17 cellular contexts compared by ENCODE assay signal in the genomic region with DNA sequence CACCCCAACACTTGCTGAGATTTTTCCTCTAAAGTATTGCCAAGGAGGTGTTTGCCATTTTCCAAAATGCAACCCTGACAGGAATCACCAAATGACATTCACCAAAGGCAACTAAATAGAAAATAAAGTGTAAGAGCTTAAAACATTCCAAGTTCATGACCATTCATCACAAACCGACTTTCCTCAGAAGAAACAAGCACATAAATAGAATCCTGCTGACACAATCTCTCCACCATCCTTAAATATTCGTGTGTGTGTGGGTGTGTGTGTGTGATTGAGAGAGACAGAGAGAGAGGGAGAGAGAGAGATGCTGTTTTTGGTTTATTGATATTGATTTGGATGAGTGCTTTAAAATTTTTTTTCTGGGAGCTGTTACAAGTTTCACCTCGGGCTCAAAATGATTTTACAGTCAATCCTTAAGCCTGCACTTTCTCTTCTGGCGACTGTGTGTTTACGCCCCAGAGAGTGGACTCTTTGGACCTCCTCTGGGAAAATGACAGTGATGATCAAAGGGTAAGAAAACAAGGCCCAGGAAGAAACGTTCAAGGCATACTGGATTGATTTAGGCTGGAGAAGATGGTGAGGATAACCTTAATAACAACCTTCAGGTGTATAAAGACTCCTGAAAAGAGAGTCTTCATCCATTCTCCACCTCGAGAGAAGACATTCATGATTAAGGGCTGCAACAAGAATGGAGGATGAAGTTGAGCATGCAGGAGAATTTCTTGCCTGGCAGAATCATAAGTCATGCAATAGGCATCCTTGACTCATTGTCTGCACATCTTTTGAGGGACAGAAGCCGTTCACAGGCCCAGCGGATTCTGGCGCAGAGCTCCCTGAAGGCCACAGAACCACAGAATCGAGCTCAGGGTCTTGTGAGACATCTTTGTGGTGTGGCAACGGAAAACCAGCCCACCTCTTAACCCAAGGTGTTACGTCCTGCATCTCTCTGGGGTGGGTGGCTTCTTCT.
A peak's percentile ranks its signal among the peaks of the same experiment; 100 is the strongest.
DNase-seq lines count a peak whose midpoint lies in the region; ATAC-seq, FAIRE-seq and TF ChIP-seq lines count a peak whose summit lies in the region.
"Had no signal": no experiment of that assay in that cellular context is flagged by ENCODE, and none has a peak within 500 bp of the region (broad histone marks: within the 10 kb centered on the region; RNA-seq: fewer than 3 reads in every experiment).

No MANE protein-coding gene starts in this region.

- DNase-seq in Daoy (ENCODE audit: low read depth) (peak; percentile 66), HTR-8/SVneo (ENCODE audit: insufficient read length, low spot score) (peak; percentile 4), cardiac fibroblast (ENCODE audit: low read depth in 2 of 2) (peak; percentile 4 to 76), neural progenitor cell (ENCODE audit: low spot score) (no peak), heart right ventricle (no peak), ureter (ENCODE audit: low spot score) (no peak), NCI-H774 (lab: John Stamatoyannopoulos, UW) (no peak)
- DNase-seq: activated CD8-positive, alpha-beta memory T cell treated with anti-CD3 and anti-CD28 coated beads for 24 hours; activated naive CD4-positive, alpha-beta T cell treated with anti-CD3 and anti-CD28 coated beads for 36 hours; heart left ventricle; NCI-H2081 treated with DMSO at 0.1 percent for 48 hours; OCI-M1; T-helper 9 cell had no signal

- no peaks in the 10 kb centered on the region for H3K36me3 ChIP-seq in neural progenitor cell
- H3K36me3 ChIP-seq in heart right ventricle = no peaks in the 10 kb centered on the region
- H3K36me3 ChIP-seq: heart left ventricle, ovary had no signal

- H3K4me3 Mint-ChIP-seq in neural progenitor cell = no peak overlapping the region
- H3K4me3 Mint-ChIP-seq: activated naive CD4-positive, alpha-beta T cell treated with anti-CD3 and anti-CD28 coated beads for 36 hours; stimulated activated naive CD8-positive, alpha-beta T cell treated with anti-CD3 and anti-CD28 coated beads, Interleukin-15, Interleukin-2, amounts not matched to agents 100 ng/mL and 50 ng/mL, for 24 hours had no signal

- peaks cover 6% of the 10 kb centered on the region for H3F3A ChIP-seq in neural progenitor cell (ENCODE audit: low read depth)

- no peak overlapping the region for H2AFZ ChIP-seq in neural progenitor cell (replicated peaks)

- WGBS in heart right ventricle, 2 donors = 68 to 69% methylated on average over 13 of the region's 13 CpGs

- no peak for TF ChIP-seq CTCF in cardiac fibroblast (IDR thresholded peaks at IDR 0.05; ENCODE audit: low read depth, low read length)
- TF ChIP-seq CTCF in neural progenitor cell (IDR thresholded peaks at IDR 0.05) = no peak
- no peak for TF ChIP-seq CTCF in heart right ventricle (IDR thresholded peaks at IDR 0.05)

- peaks cover 19% of the 10 kb centered on the region for H3K4me1 ChIP-seq in neural progenitor cell
- H3K4me1 ChIP-seq in heart right ventricle = no peaks in the 10 kb centered on the region
- H3K4me1 ChIP-seq: heart left ventricle had no signal

- H3K79me2 ChIP-seq in neural progenitor cell (ENCODE audit: low read depth) = no peaks in the 10 kb centered on the region

- H3K27ac ChIP-seq in neural progenitor cell (no peak overlapping the region), heart right ventricle (no peak overlapping the region)
- H3K27ac ChIP-seq: ovary had no signal

- H3K27me3 ChIP-seq in neural progenitor cell (no peaks in the 10 kb centered on the region), heart right ventricle (peaks cover 0 to 23% (median 8%) of the 10 kb centered on the region in 7 donors)
- H3K27me3 ChIP-seq: ovary had no signal

- H3K27ac Mint-ChIP-seq in neural progenitor cell = peak overlapping the region; percentile 7
- H3K27ac Mint-ChIP-seq: activated naive CD4-positive, alpha-beta T cell treated with anti-CD3 and anti-CD28 coated beads for 36 hours; stimulated activated naive CD8-positive, alpha-beta T cell treated with anti-CD3 and anti-CD28 coated beads, Interleukin-15, Interleukin-2, amounts not matched to agents 100 ng/mL and 50 ng/mL, for 24 hours had no signal

- no peaks in the 10 kb centered on the region for H3K36me3 Mint-ChIP-seq in neural progenitor cell

- no peak overlapping the region for H3K9ac ChIP-seq in neural progenitor cell

- intact Hi-C loops in heart right ventricle (cut with DNase I) = no loop called here

- H3K27me3 Mint-ChIP-seq in neural progenitor cell (ENCODE audit: insufficient read depth, low read depth) = peaks cover 15% of the 10 kb centered on the region

- H3K9me3 Mint-ChIP-seq in neural progenitor cell = peaks cover 10% of the 10 kb centered on the region

- H3K4me3 ChIP-seq in cardiac fibroblast (replicated peaks in 1 of 2; ENCODE audit: low read depth in 2 of 2, low read length in 2 of 2) (no peak overlapping the region), neural progenitor cell (no peak overlapping the region), heart right ventricle (no peak overlapping the region)
- H3K4me3 ChIP-seq: GM12878, heart left ventricle, ovary had no signal

- no peaks in the 10 kb centered on the region for H4K20me1 ChIP-seq in neural progenitor cell (ENCODE audit: low read depth)

- peaks cover 46% of the 10 kb centered on the region for H3K4me1 Mint-ChIP-seq in neural progenitor cell

- H3K9me3 ChIP-seq in neural progenitor cell (ENCODE audit: low read depth) (no peaks in the 10 kb centered on the region), heart right ventricle (peaks cover 0 to 10% (median 0%) of the 10 kb centered on the region in 11 donors)
- H3K9me3 ChIP-seq: ovary had no signal

- no peak overlapping the region for H3K4me2 ChIP-seq in neural progenitor cell

- FAIRE-seq in HTR-8/SVneo (lab: Jason Lieb, UNC) = no peak
- FAIRE-seq: GM12878 had no signal

- ATAC-seq in GM18511 (IDR thresholded peaks at IDR 0.05; ENCODE audit: unreplicated experiment) (no peak), heart right ventricle (no peak)
- ATAC-seq: GM12878, heart left ventricle had no signal

Comparison
In these comparisons a context has a peak if more than half of its experiments do, and no peak if none do; other contexts are left out.
1. DNase-seq: peak in Daoy (single experiment), HTR-8/SVneo (single experiment) and cardiac fibroblast (2 of 2); none in neural progenitor cell (single experiment), heart right ventricle (0 of 2), ureter (single experiment) and NCI-H774 (single experiment).